Comparison of ENCODE assay signal across 10 cellular contexts in genomic region chr4:154744341-154744948, GRCh38. TPM values are rescaled to one million over a fixed set of nuclear protein-coding genes. Genes with fewer than 3 reads are reported as not detected.
DNase-seq lines count a peak whose midpoint lies in the region; ATAC-seq, FAIRE-seq and TF ChIP-seq lines count a peak whose summit lies in the region.
"Had no signal": no experiment of that assay in that cellular context is flagged by ENCODE, and none has a peak within 500 bp of the region (broad histone marks: within the 10 kb centered on the region; RNA-seq: fewer than 3 reads in every experiment).

No MANE protein-coding gene starts in this region.

- H3K27me3 Mint-ChIP-seq in CD14-positive monocyte (ENCODE audit: low read depth in 3 of 3) = peaks cover 54 to 73% (median 72%) of the 10 kb centered on the region in 3 donors

- H3K27ac Mint-ChIP-seq in CD14-positive monocyte = peak overlapping the region in 1 of 7 donors; percentile 46
- H3K27ac Mint-ChIP-seq: activated naive CD4-positive, alpha-beta T cell treated with anti-CD3 and anti-CD28 coated beads, Interleukin-2, amount 50 U/mL, for 72 hours had no signal

- no peak overlapping the region for H3K27ac ChIP-seq in Panc1 (ENCODE audit: low read length)
- H3K27ac ChIP-seq in endothelial cell of umbilical vein (ENCODE audit: insufficient read depth, low read depth, low read length) = no peak overlapping the region

- no peak overlapping the region for H3K9ac ChIP-seq in endothelial cell of umbilical vein (replicated peaks; ENCODE audit: extremely low read depth, insufficient read depth, low read length)

- H2AFZ ChIP-seq in endothelial cell of umbilical vein (ENCODE audit: low read depth, low read length) = peak overlapping the region; percentile 83

- no peaks in the 10 kb centered on the region for H3K79me2 ChIP-seq in endothelial cell of umbilical vein (ENCODE audit: control insufficient read depth, insufficient read depth, low read length)

- TF ChIP-seq CTCF in CD14-positive monocyte (IDR thresholded peaks at IDR 0.05) (no peak), Panc1 (IDR thresholded peaks at IDR 0.05) (no peak), endothelial cell of umbilical vein (IDR thresholded peaks at IDR 0.05; ENCODE audit: extremely low read depth in 1 of 2, insufficient read depth in 1 of 2, low read depth in 1 of 2, low read length in 2 of 2) (no peak), omental fat pad (IDR thresholded peaks at IDR 0.05) (no peak)

- dilution Hi-C loops in endothelial cell of umbilical vein (cut with MboI; ENCODE audit: extremely low pct_ligation_motif_present, low sequenced_read_pairs) = no loop called here

- H3K4me2 ChIP-seq in endothelial cell of umbilical vein (ENCODE audit: insufficient read depth, low read length) = peak overlapping the region; percentile 41

- CTCF ChIA-PET in Panc1 (lab: Charles Lee) (no interaction called here), endothelial cell of umbilical vein (lab: Charles Lee) (interaction anchor here (0.9 to 1.2 kb wide), 2 partner anchors 63 to 126 kb away, joined by 3 read pairs; no protein-coding TSS in a partner anchor)

- no peak for TF ChIP-seq POLR2A in endothelial cell of umbilical vein (IDR thresholded peaks at IDR 0.05; ENCODE audit: low read depth, low read length)

- no peaks in the 10 kb centered on the region for H3K9me1 ChIP-seq in endothelial cell of umbilical vein (replicated peaks; ENCODE audit: control insufficient read depth, extremely low read depth, insufficient read depth, low read length)

- in situ Hi-C loops in Panc1 (cut with HindIII; ENCODE audit: low pct_unique_long_range_greater_than_20kb, low sequenced_read_pairs) = no loop called here

- H3K4me1 ChIP-seq in Panc1 (ENCODE audit: control insufficient read depth, insufficient read depth, low read length) (no peaks in the 10 kb centered on the region), endothelial cell of umbilical vein (ENCODE audit: control insufficient read depth, extremely low read depth, insufficient read depth, low read length) (peaks cover 7% of the 10 kb centered on the region)

- no peaks in the 10 kb centered on the region for H3K36me3 ChIP-seq in Panc1 (ENCODE audit: control insufficient read depth, insufficient read depth, low read length)
- H3K36me3 ChIP-seq in endothelial cell of umbilical vein (ENCODE audit: control insufficient read depth in 2 of 2, extremely low read depth in 1 of 2, insufficient read depth in 2 of 2, low read length in 2 of 2) = no peaks in the 10 kb centered on the region

- no peak for FAIRE-seq in endothelial cell of umbilical vein (lab: Jason Lieb, UNC)

- H3K9me3 ChIP-seq in Panc1 (ENCODE audit: control insufficient read depth, insufficient read depth, low read depth, low read length) (no peaks in the 10 kb centered on the region), endothelial cell of umbilical vein (replicated peaks; ENCODE audit: control insufficient read depth, insufficient read depth, low read length) (no peaks in the 10 kb centered on the region)

- H3K4me3 ChIP-seq in Panc1 (ENCODE audit: low read depth in 2 of 2, low read length in 2 of 2) (peak overlapping the region; percentile 24 to 48; a peak in 3 of 4 replicates), endothelial cell of umbilical vein (replicated peaks in 1 of 3; ENCODE audit: insufficient read depth in 1 of 3, low read depth in 1 of 3, low read length in 3 of 3) (no peak overlapping the region)

- intact Hi-C loops in CD14-positive monocyte (cut with micrococcal nuclease) = no loop called here
- intact Hi-C loops in Panc1 (cut with micrococcal nuclease; ENCODE audit: unreplicated experiment) = no loop called here
- intact Hi-C loops in endothelial cell of umbilical vein (cut with micrococcal nuclease) = no loop called here

- BruUV-seq in Panc1 (replicated peaks; lab: Mats Ljungman, UMichigan) = no TSS peak
- BruUV-seq in endothelial cell of umbilical vein (replicated peaks; lab: Mats Ljungman, UMichigan) = no TSS peak

- ATAC-seq in Panc1 (peak; percentile 48), omental fat pad (ENCODE audit: low FRiP score) (peak; percentile 19), esophagus mucosa (no peak)

- H3K27me3 ChIP-seq in Panc1 (ENCODE audit: control insufficient read depth, insufficient read depth, low read length) (peaks cover 6% of the 10 kb centered on the region; the same call in 1 of the 2 replicates), endothelial cell of umbilical vein (ENCODE audit: control insufficient read depth in 2 of 2, insufficient read depth in 2 of 2, low read length in 2 of 2) (peaks cover 40 to 68% of the 10 kb centered on the region in 2 experiments)

- H3K4me3 Mint-ChIP-seq in CD14-positive monocyte = peak overlapping the region; percentile 81 to 97

- H3K9me3 Mint-ChIP-seq in CD14-positive monocyte = peaks cover 0 to 25% (median 13%) of the 10 kb centered on the region in 7 donors
- H3K9me3 Mint-ChIP-seq: activated naive CD4-positive, alpha-beta T cell treated with anti-CD3 and anti-CD28 coated beads, Interleukin-2, amount 50 U/mL, for 72 hours had no signal

- DNase-seq in CD14-positive monocyte (ENCODE audit: low spot score) = no peak
- DNase-seq in Panc1 (ENCODE audit: low read depth, low spot score) = no peak
- no peak for DNase-seq in endothelial cell of umbilical vein (ENCODE audit: low read depth, low spot score)
- DNase-seq in omental fat pad (ENCODE audit: low spot score) = no peak
- DNase-seq in NCI-H1417 treated with DMSO at 0.1 percent for 48 hours (lab: John Stamatoyannopoulos, UW) = no peak
- no peak for DNase-seq in stimulated activated naive CD4-positive, alpha-beta T cell treated with Interleukin-2 at 50 U/mL for 16 hours (lab: John Stamatoyannopoulos, UW)
- DNase-seq in effector CD8-positive, alpha-beta T cell (lab: John Stamatoyannopoulos, UW) = no peak

- POLR2A ChIA-PET in Panc1 (lab: Charles Lee) (no interaction called here), endothelial cell of umbilical vein (lab: Charles Lee) (no interaction called here)

- peaks cover 0 to 2% of the 10 kb centered on the region in 2 donors for H3K36me3 Mint-ChIP-seq in CD14-positive monocyte

- H3K4me1 Mint-ChIP-seq in CD14-positive monocyte = peaks cover 19% of the 10 kb centered on the region

- no peaks in the 10 kb centered on the region for H4K20me1 ChIP-seq in endothelial cell of umbilical vein (replicated peaks; ENCODE audit: control insufficient read depth, extremely low read depth, insufficient read depth, low read length)

TF ChIP-seq in endothelial cell of umbilical vein, 7 proteins besides CTCF, POLR2A, EP300 and RAD21:
- TF ChIP-seq MYC (IDR thresholded peaks at IDR 0.05; ENCODE audit: low read depth, low read length) = no peak
- peak; percentile 19 for TF ChIP-seq EZH2 (IDR thresholded peaks at IDR 0.05; ENCODE audit: borderline replicate concordance, low read depth, low read length, severe bottlenecking)

RNA-seq across cellular contexts. Expression of gene LRAT, which starts 0.6 kb away (rescaled TPM):
- polyA plus RNA-seq in CD14-positive monocyte (not detected), endothelial cell of umbilical vein (not detected in 2 replicates)
- total RNA-seq in Panc1 (2021; ENCODE audit: unreplicated experiment) (not detected), endothelial cell of umbilical vein (not detected in 2 replicates), omental fat pad (1 to 10 TPM in 2 of 4 donors, not detected in 2; 1.7 to 2.4 TPM), esophagus mucosa (0.76 TPM)
- not detected for polyA plus RNA-seq in Panc1 (2012; ENCODE audit: insufficient read length)
- polyA plus RNA-seq in endothelial cell of umbilical vein (2011; cell fraction: cytosol; rRNA removed) = not detected in 2 replicates
- not detected in 2 replicates for polyA plus RNA-seq in endothelial cell of umbilical vein (2011; cell fraction: nucleus; rRNA removed)
- not detected in 2 replicates for polyA plus RNA-seq in endothelial cell of umbilical vein (2012)
- polyA minus RNA-seq in endothelial cell of umbilical vein = not detected in 2 replicates
- not detected for polyA minus RNA-seq in endothelial cell of umbilical vein (2011; cell fraction: cytosol; rRNA and poly(A)+ RNA removed)
- polyA minus RNA-seq in endothelial cell of umbilical vein (2011; cell fraction: nucleus; rRNA and poly(A)+ RNA removed) = not detected in 2 replicates
- total RNA-seq: activated naive CD4-positive, alpha-beta T cell treated with anti-CD3 and anti-CD28 coated beads, Interleukin-2, amount 50 U/mL, for 72 hours had no signal

RNA-seq across cellular contexts. Expression of gene RBM46, which starts 36.6 kb away (rescaled TPM):
- polyA plus RNA-seq in CD14-positive monocyte = not detected
- total RNA-seq in Panc1 (2021; ENCODE audit: unreplicated experiment) = not detected
- polyA plus RNA-seq in Panc1 (2012; ENCODE audit: insufficient read length) = not detected
- total RNA-seq in endothelial cell of umbilical vein = not detected in 2 replicates
- 0.03 TPM in 1 of 2 replicates, not detected in the other for polyA plus RNA-seq in endothelial cell of umbilical vein
- polyA plus RNA-seq in endothelial cell of umbilical vein (2011; cell fraction: cytosol; rRNA removed) = 0.06 TPM in 1 of 2 replicates, not detected in the other
- not detected in 2 replicates for polyA plus RNA-seq in endothelial cell of umbilical vein (2011; cell fraction: nucleus; rRNA removed)
- polyA plus RNA-seq in endothelial cell of umbilical vein (2012) = not detected in 2 replicates
- 1.9 TPM in 1 of 2 replicates, not detected in the other for polyA minus RNA-seq in endothelial cell of umbilical vein
- polyA minus RNA-seq in endothelial cell of umbilical vein (2011; cell fraction: cytosol; rRNA and poly(A)+ RNA removed) = not detected
- polyA minus RNA-seq in endothelial cell of umbilical vein (2011; cell fraction: nucleus; rRNA and poly(A)+ RNA removed) = not detected in 2 replicates
- total RNA-seq in omental fat pad = under 1 TPM in 1 of 4 donors, not detected in 3; 0.19 TPM
- not detected for total RNA-seq in esophagus mucosa
- total RNA-seq: activated naive CD4-positive, alpha-beta T cell treated with anti-CD3 and anti-CD28 coated beads, Interleukin-2, amount 50 U/mL, for 72 hours; Daoy had no signal

Comparison
In these comparisons a context has a peak if more than half of its experiments do, and no peak if none do; other contexts are left out.
1. H3K4me3 ChIP-seq: peak in Panc1 (2 of 2); none in endothelial cell of umbilical vein (0 of 3).